9 cellular contexts compared by ENCODE assay signal in genomic region chr18:48931680-48932461, GRCh38. TPM values are rescaled to one million over a fixed set of nuclear protein-coding genes. Genes with fewer than 3 reads are reported as not detected.
A peak's percentile ranks its signal among the peaks of the same experiment; 100 is the strongest.
DNase-seq lines count a peak whose midpoint lies in the region; ATAC-seq and TF ChIP-seq lines count a peak whose summit lies in the region.
"Had no signal": no experiment of that assay in that cellular context is flagged by ENCODE, and none has a peak within 500 bp of the region (broad histone marks: within the 10 kb centered on the region; RNA-seq: fewer than 3 reads in every experiment).

No MANE protein-coding gene starts in this region.

- intact Hi-C loops in CD8-positive, alpha-beta T cell (cut with DNase I, micrococcal nuclease), result no loop called here

- POLR2A ChIA-PET in CD8-positive, alpha-beta T cell (lab: Charles Lee), result interaction anchor here (1.0 to 1.8 kb wide), 3 partner anchors 8 to 17 kb away, joined by 3 to 5 read pairs (median 4); no protein-coding TSS in a partner anchor
- POLR2A ChIA-PET in activated CD8-positive, alpha-beta T cell treated with anti-CD3 and anti-CD28 coated beads, Interleukin-2, amount 10 ng/mL, durations not matched to agents 7 days and 5 days (lab: Charles Lee), result no interaction called here

- peaks cover 14% of the 10 kb centered on the region for H3K36me3 Mint-ChIP-seq in CD8-positive, alpha-beta T cell
- H3K36me3 Mint-ChIP-seq in activated CD8-positive, alpha-beta T cell treated with anti-CD3 and anti-CD28 coated beads, Interleukin-2, amount 10 ng/mL, durations not matched to agents 7 days and 5 days (ENCODE audit: low read depth), result peaks cover 73% of the 10 kb centered on the region
- peaks cover 23% of the 10 kb centered on the region for H3K36me3 Mint-ChIP-seq in type B pancreatic cell

- peaks cover 92% of the 10 kb centered on the region for H3K4me1 Mint-ChIP-seq in CD8-positive, alpha-beta T cell (ENCODE audit: low read depth)
- H3K4me1 Mint-ChIP-seq in activated CD8-positive, alpha-beta T cell treated with anti-CD3 and anti-CD28 coated beads, Interleukin-2, amount 10 ng/mL, durations not matched to agents 7 days and 5 days (ENCODE audit: low read depth), result peaks cover 99% of the 10 kb centered on the region
- H3K4me1 Mint-ChIP-seq in type B pancreatic cell (ENCODE audit: unreplicated experiment), result peaks cover 82% of the 10 kb centered on the region

- TF ChIP-seq CTCF in CD8-positive, alpha-beta T cell (IDR thresholded peaks at IDR 0.05), result no peak
- no peak for TF ChIP-seq CTCF in type B pancreatic cell (conservative IDR thresholded peaks at IDR 0.05)

- no peak for DNase-seq in CD8-positive, alpha-beta T cell
- no peak for DNase-seq in activated CD8-positive, alpha-beta T cell treated with anti-CD3 and anti-CD28 coated beads, Interleukin-2, amount 10 ng/mL, durations not matched to agents 7 days and 5 days
- DNase-seq in type B pancreatic cell (ENCODE audit: extremely low spot score, unreplicated experiment) (no peak), GDM1 (lab: John Stamatoyannopoulos, UW) (no peak), NCI-H187 treated with DMSO at 0.1 percent for 48 hours (lab: John Stamatoyannopoulos, UW) (no peak), NCI-H1105 (lab: John Stamatoyannopoulos, UW) (no peak)

- ATAC-seq in CD8-positive, alpha-beta T cell, result no peak
- peak; percentile 49 for ATAC-seq in HG02610 (IDR thresholded peaks at IDR 0.05; ENCODE audit: unreplicated experiment)
- ATAC-seq in activated CD8-positive, alpha-beta T cell treated with anti-CD3 and anti-CD28 coated beads, Interleukin-2, amount 10 ng/mL, durations not matched to agents 7 days and 5 days, result no peak
- ATAC-seq: HCT116 had no signal

- peak overlapping the region; percentile 56 for H3K27ac Mint-ChIP-seq in CD8-positive, alpha-beta T cell
- H3K27ac Mint-ChIP-seq in activated CD8-positive, alpha-beta T cell treated with anti-CD3 and anti-CD28 coated beads, Interleukin-2, amount 10 ng/mL, durations not matched to agents 7 days and 5 days, result peak overlapping the region; percentile 79
- H3K27ac Mint-ChIP-seq in type B pancreatic cell, result peak overlapping the region; percentile 92

- H3K27me3 ChIP-seq in CD8-positive, alpha-beta T cell (ENCODE audit: insufficient read depth, low read length), result no peaks in the 10 kb centered on the region
- no peaks in the 10 kb centered on the region for H3K27me3 ChIP-seq in layer of hippocampus (ENCODE audit: control insufficient read depth, insufficient read depth, low read length)

- H3K4me3 ChIP-seq in CD8-positive, alpha-beta T cell (ENCODE audit: low read depth, low read length), result no peak overlapping the region

- H3K27ac ChIP-seq in CD8-positive, alpha-beta T cell (ENCODE audit: low read depth, low read length), result no peak overlapping the region
- peak overlapping the region; percentile 21 for H3K27ac ChIP-seq in layer of hippocampus (ENCODE audit: low read depth, low read length)

- H3K9me3 ChIP-seq in CD8-positive, alpha-beta T cell (ENCODE audit: low read length), result no peaks in the 10 kb centered on the region

- no peaks in the 10 kb centered on the region for H3K27me3 Mint-ChIP-seq in CD8-positive, alpha-beta T cell (ENCODE audit: low read depth)
- no peaks in the 10 kb centered on the region for H3K27me3 Mint-ChIP-seq in activated CD8-positive, alpha-beta T cell treated with anti-CD3 and anti-CD28 coated beads, Interleukin-2, amount 10 ng/mL, durations not matched to agents 7 days and 5 days (ENCODE audit: low read depth)
- H3K27me3 Mint-ChIP-seq in type B pancreatic cell, result no peaks in the 10 kb centered on the region

- CTCF ChIA-PET in CD8-positive, alpha-beta T cell (lab: Charles Lee), result interaction anchor here (1.0 to 1.7 kb wide), 4 partner anchors 10 to 78 kb away, joined by 3 to 5 read pairs (median 3); no protein-coding TSS in a partner anchor
- CTCF ChIA-PET in activated CD8-positive, alpha-beta T cell treated with anti-CD3 and anti-CD28 coated beads, Interleukin-2, amount 10 ng/mL, durations not matched to agents 7 days and 5 days (lab: Charles Lee), result interaction anchor here (0.9 kb wide), 1 partner anchor 153 kb away, joined by 3 read pairs; no protein-coding TSS in a partner anchor

- no peaks in the 10 kb centered on the region for H3K36me3 ChIP-seq in CD8-positive, alpha-beta T cell (ENCODE audit: insufficient read depth, low read length)

- H3K4me1 ChIP-seq in CD8-positive, alpha-beta T cell (ENCODE audit: insufficient read depth, low read length), result peaks cover 72% of the 10 kb centered on the region

- H3K9me3 Mint-ChIP-seq in CD8-positive, alpha-beta T cell, result no peaks in the 10 kb centered on the region
- H3K9me3 Mint-ChIP-seq in activated CD8-positive, alpha-beta T cell treated with anti-CD3 and anti-CD28 coated beads, Interleukin-2, amount 10 ng/mL, durations not matched to agents 7 days and 5 days (ENCODE audit: insufficient read depth), result no peaks in the 10 kb centered on the region
- no peaks in the 10 kb centered on the region for H3K9me3 Mint-ChIP-seq in type B pancreatic cell

- H3K4me3 Mint-ChIP-seq in CD8-positive, alpha-beta T cell, result peak overlapping the region; percentile 54
- H3K4me3 Mint-ChIP-seq in activated CD8-positive, alpha-beta T cell treated with anti-CD3 and anti-CD28 coated beads, Interleukin-2, amount 10 ng/mL, durations not matched to agents 7 days and 5 days, result peak overlapping the region; percentile 40
- peak overlapping the region; percentile 76 for H3K4me3 Mint-ChIP-seq in type B pancreatic cell

RNA-seq across cellular contexts. Expression of gene SMAD7, which starts 18.9 kb away (rescaled TPM):
- total RNA-seq in CD8-positive, alpha-beta T cell, result 100 to 1,000 TPM; 227 to 236 TPM
- 10 to 100 TPM; 23.8 to 24.1 TPM for total RNA-seq in activated CD8-positive, alpha-beta T cell treated with anti-CD3 and anti-CD28 coated beads, Interleukin-2, amount 10 ng/mL, durations not matched to agents 7 days and 5 days
- total RNA-seq in type B pancreatic cell (ENCODE audit: low replicate concordance), result 17.8 and 30.9 TPM in 2 replicates
